In genomic region chr11:76630600-76630999, GRCh38 we compare ENCODE assay signal across 14 cellular contexts. TPM values are rescaled to one million over a fixed set of nuclear protein-coding genes. Genes with fewer than 3 reads are reported as not detected.
DNase-seq lines count a peak whose midpoint lies in the region; ATAC-seq, FAIRE-seq and TF ChIP-seq lines count a peak whose summit lies in the region.
"Had no signal": no experiment of that assay in that cellular context is flagged by ENCODE, and none has a peak within 500 bp of the region (broad histone marks: within the 10 kb centered on the region; RNA-seq: fewer than 3 reads in every experiment).

No MANE protein-coding gene starts in this region.

- peaks cover 6% of the 10 kb centered on the region for H3K9me3 Mint-ChIP-seq in T-helper 1 cell treated with Interleukin-12 subunit alpha and Interleukin-12 subunit beta and Interleukin-4 antibody, amounts not matched to agents 30 μg/mL and 1 μg/mL, for 36 hours
- H3K9me3 Mint-ChIP-seq in activated CD8-positive, alpha-beta T cell treated with anti-CD3 and anti-CD28 coated beads for 36 hours = peaks cover 6% of the 10 kb centered on the region
- H3K9me3 Mint-ChIP-seq in stimulated activated effector memory CD8-positive, alpha-beta T cell treated with anti-CD3 and anti-CD28 coated beads, Interleukin-12 subunit alpha, Interleukin-12 subunit beta, amount 100 ng/mL, for 72 hours = peaks cover 4% of the 10 kb centered on the region

- H3K27ac ChIP-seq in keratinocyte (ENCODE audit: control insufficient read depth, insufficient read depth, low read length) = no peak overlapping the region
- H3K27ac ChIP-seq: 22Rv1 had no signal

- POLR2A ChIA-PET in activated CD8-positive, alpha-beta T cell treated with anti-CD3 and anti-CD28 coated beads for 36 hours (lab: Charles Lee) = interaction anchor here (0.8 to 2.8 kb wide), 2 partner anchors 8 to 10 kb away, joined by 4 to 13 read pairs; no protein-coding TSS in a partner anchor

- H3K36me3 Mint-ChIP-seq in T-helper 1 cell treated with Interleukin-12 subunit alpha and Interleukin-12 subunit beta and Interleukin-4 antibody, amounts not matched to agents 30 μg/mL and 1 μg/mL, for 36 hours (ENCODE audit: low read depth) = peaks cover 5% of the 10 kb centered on the region
- peaks cover 14% of the 10 kb centered on the region for H3K36me3 Mint-ChIP-seq in activated CD8-positive, alpha-beta T cell treated with anti-CD3 and anti-CD28 coated beads for 36 hours (ENCODE audit: low read depth)
- peaks cover 8% of the 10 kb centered on the region for H3K36me3 Mint-ChIP-seq in stimulated activated effector memory CD8-positive, alpha-beta T cell treated with anti-CD3 and anti-CD28 coated beads, Interleukin-12 subunit alpha, Interleukin-12 subunit beta, amount 100 ng/mL, for 72 hours

- CTCF ChIA-PET in activated CD8-positive, alpha-beta T cell treated with anti-CD3 and anti-CD28 coated beads for 36 hours (lab: Charles Lee) = interaction anchor here (1.2 kb wide), 1 partner anchor 37 kb away, joined by 3 read pairs; no protein-coding TSS in a partner anchor

- H3K79me2 ChIP-seq in keratinocyte (ENCODE audit: control insufficient read depth, insufficient read depth, low read length) = no peaks in the 10 kb centered on the region

- peaks cover 3% of the 10 kb centered on the region for H3K27me3 Mint-ChIP-seq in T-helper 1 cell treated with Interleukin-12 subunit alpha and Interleukin-12 subunit beta and Interleukin-4 antibody, amounts not matched to agents 30 μg/mL and 1 μg/mL, for 36 hours (ENCODE audit: low read depth)
- peaks cover 2% of the 10 kb centered on the region for H3K27me3 Mint-ChIP-seq in activated CD8-positive, alpha-beta T cell treated with anti-CD3 and anti-CD28 coated beads for 36 hours

- peaks cover 4% of the 10 kb centered on the region for H3K9me3 ChIP-seq in keratinocyte (ENCODE audit: control insufficient read depth, low read depth, low read length)

- dilution Hi-C loops in keratinocyte (cut with MboI; ENCODE audit: extremely low pct_ligation_motif_present, low sequenced_read_pairs) = no loop called here

- H3K9ac ChIP-seq in keratinocyte (ENCODE audit: control insufficient read depth, extremely low read depth, insufficient read depth, low read length) = no peak overlapping the region

- no peaks in the 10 kb centered on the region for H3K9me1 ChIP-seq in keratinocyte (ENCODE audit: control insufficient read depth, extremely low read depth, insufficient read depth, low read length)

- peak overlapping the region; percentile 68 for H2AFZ ChIP-seq in keratinocyte (ENCODE audit: control insufficient read depth, low read length)

- intact Hi-C loops in activated CD8-positive, alpha-beta T cell treated with anti-CD3 and anti-CD28 coated beads for 36 hours (cut with micrococcal nuclease) = no loop called here

- TF ChIP-seq CTCF in activated CD8-positive, alpha-beta T cell treated with anti-CD3 and anti-CD28 coated beads for 36 hours (IDR thresholded peaks at IDR 0.05) = no peak
- TF ChIP-seq CTCF in keratinocyte (optimal IDR thresholded peaks at IDR 0.05 in 1 of 3, IDR thresholded peaks at IDR 0.05 in 1 of 3, conservative IDR thresholded peaks at IDR 0.05 in 1 of 3; ENCODE audit: extremely low read depth in 1 of 3, insufficient read depth in 2 of 3, low read length in 3 of 3) = no peak

- peaks cover 38% of the 10 kb centered on the region for H3K4me1 Mint-ChIP-seq in T-helper 1 cell treated with Interleukin-12 subunit alpha and Interleukin-12 subunit beta and Interleukin-4 antibody, amounts not matched to agents 30 μg/mL and 1 μg/mL, for 36 hours (ENCODE audit: low read depth)
- peaks cover 58% of the 10 kb centered on the region for H3K4me1 Mint-ChIP-seq in activated CD8-positive, alpha-beta T cell treated with anti-CD3 and anti-CD28 coated beads for 36 hours (ENCODE audit: low read depth)
- peaks cover 50% of the 10 kb centered on the region for H3K4me1 Mint-ChIP-seq in stimulated activated effector memory CD8-positive, alpha-beta T cell treated with anti-CD3 and anti-CD28 coated beads, Interleukin-12 subunit alpha, Interleukin-12 subunit beta, amount 100 ng/mL, for 72 hours

- peak overlapping the region; percentile 1 for H3K4me3 Mint-ChIP-seq in T-helper 1 cell treated with Interleukin-12 subunit alpha and Interleukin-12 subunit beta and Interleukin-4 antibody, amounts not matched to agents 30 μg/mL and 1 μg/mL, for 36 hours
- peak overlapping the region; percentile 61 for H3K4me3 Mint-ChIP-seq in activated CD8-positive, alpha-beta T cell treated with anti-CD3 and anti-CD28 coated beads for 36 hours
- peak overlapping the region; percentile 30 for H3K4me3 Mint-ChIP-seq in stimulated activated effector memory CD8-positive, alpha-beta T cell treated with anti-CD3 and anti-CD28 coated beads, Interleukin-12 subunit alpha, Interleukin-12 subunit beta, amount 100 ng/mL, for 72 hours
- H3K4me3 Mint-ChIP-seq: activated T-cell treated with anti-CD3 and anti-CD28 coated beads, Interleukin-2, amount 50 U/mL, for 4 hours had no signal

- H3K36me3 ChIP-seq in keratinocyte (ENCODE audit: control insufficient read depth in 2 of 2, extremely low read depth in 1 of 2, insufficient read depth in 2 of 2, low read length in 2 of 2) = no peaks in the 10 kb centered on the region
- H3K36me3 ChIP-seq: MG63 had no signal

- no peak overlapping the region for H3K4me2 ChIP-seq in keratinocyte (ENCODE audit: control insufficient read depth, extremely low read depth, insufficient read depth, low read depth, low read length)

- H3K27ac Mint-ChIP-seq in T-helper 1 cell treated with Interleukin-12 subunit alpha and Interleukin-12 subunit beta and Interleukin-4 antibody, amounts not matched to agents 30 μg/mL and 1 μg/mL, for 36 hours = peak overlapping the region; percentile 53
- peak overlapping the region; percentile 93 for H3K27ac Mint-ChIP-seq in activated CD8-positive, alpha-beta T cell treated with anti-CD3 and anti-CD28 coated beads for 36 hours
- H3K27ac Mint-ChIP-seq in stimulated activated effector memory CD8-positive, alpha-beta T cell treated with anti-CD3 and anti-CD28 coated beads, Interleukin-12 subunit alpha, Interleukin-12 subunit beta, amount 100 ng/mL, for 72 hours = peak overlapping the region; percentile 84

- DNase-seq in T-helper 1 cell (no peak), keratinocyte (ENCODE audit: low read depth, low spot score) (no peak), epidermal melanocyte (ENCODE audit: insufficient read length, low spot score) (no peak)
- no peak for DNase-seq in activated CD8-positive, alpha-beta T cell treated with anti-CD3 and anti-CD28 coated beads for 36 hours
- no peak for DNase-seq in stimulated activated effector memory CD8-positive, alpha-beta T cell treated with anti-CD3 and anti-CD28 coated beads, Interleukin-12 subunit alpha, Interleukin-12 subunit beta, amount 100 ng/mL, for 72 hours (ENCODE audit: low spot score in 2 of 2)
- DNase-seq in central memory CD4-positive, alpha-beta T cell = no peak
- DNase-seq: activated T-cell treated with anti-CD3 and anti-CD28 coated beads, Interleukin-2, amount 50 U/mL, for 4 hours; Calu3; MG63 had no signal

- peaks cover 4% of the 10 kb centered on the region for H3K4me1 ChIP-seq in keratinocyte (ENCODE audit: control insufficient read depth, extremely low read depth, insufficient read depth, low read length)

- ATAC-seq in activated CD8-positive, alpha-beta T cell treated with anti-CD3 and anti-CD28 coated beads for 36 hours = no peak
- no peak for ATAC-seq in stimulated activated effector memory CD8-positive, alpha-beta T cell treated with anti-CD3 and anti-CD28 coated beads, Interleukin-12 subunit alpha, Interleukin-12 subunit beta, amount 100 ng/mL, for 72 hours
- ATAC-seq in GM18868 (IDR thresholded peaks at IDR 0.05; ENCODE audit: unreplicated experiment) = no peak

- peaks cover 4% of the 10 kb centered on the region for H3K27me3 ChIP-seq in keratinocyte (ENCODE audit: control insufficient read depth, extremely low read depth, insufficient read depth, low read length)
- H3K27me3 ChIP-seq: MG63 had no signal

- FAIRE-seq in keratinocyte (lab: Jason Lieb, UNC) = no peak
- FAIRE-seq: RCC 7860, TTC549 had no signal

- H4K20me1 ChIP-seq in keratinocyte (ENCODE audit: control insufficient read depth, extremely low read depth, insufficient read depth, low read length) = no peaks in the 10 kb centered on the region

- H3K4me3 ChIP-seq in keratinocyte (ENCODE audit: control insufficient read depth in 2 of 3, extremely low read depth in 1 of 3, insufficient read depth in 2 of 3, low read depth in 1 of 3, low read length in 3 of 3) = no peak overlapping the region
- H3K4me3 ChIP-seq: MG63 had no signal

RNA-seq across cellular contexts. Expression of gene LRRC32, which starts 39.9 kb away (rescaled TPM):
- total RNA-seq in activated CD8-positive, alpha-beta T cell treated with anti-CD3 and anti-CD28 coated beads for 36 hours = 10 to 100 TPM; 23.2 to 24.5 TPM
- polyA plus RNA-seq in keratinocyte = 0.05 to 0.17 TPM in 2 of 3 replicates, not detected in the other
- polyA plus RNA-seq in keratinocyte (2011; ENCODE audit: low read depth) = not detected
- polyA plus RNA-seq in keratinocyte (2011; cell fraction: cytosol; rRNA removed) = 0.09 and 0.13 TPM in 2 replicates
- polyA plus RNA-seq in keratinocyte (2011; cell fraction: nucleus; rRNA removed) = 0.15 and 0.35 TPM in 2 replicates
- 0.09 TPM in 1 of 2 replicates, not detected in the other for polyA plus RNA-seq in keratinocyte (2012; ENCODE audit: low replicate concordance)
- not detected in 3 replicates for polyA minus RNA-seq in keratinocyte
- polyA minus RNA-seq in keratinocyte (2011; cell fraction: cytosol; rRNA and poly(A)+ RNA removed) = 0.77 TPM
- 0.11 TPM in 1 of 2 replicates, not detected in the other for polyA minus RNA-seq in keratinocyte (2011; cell fraction: nucleus; rRNA and poly(A)+ RNA removed)
- total RNA-seq: Calu3 had no signal

Comparison
In these comparisons a context has a peak if more than half of its experiments do, and no peak if none do; other contexts are left out.
1. H3K4me3 Mint-ChIP-seq: peak in every context shown above with its lines; median percentile 61 in activated CD8-positive, alpha-beta T cell treated with anti-CD3 and anti-CD28 coated beads for 36 hours; 30 in stimulated activated effector memory CD8-positive, alpha-beta T cell treated with anti-CD3 and anti-CD28 coated beads, Interleukin-12 subunit alpha, Interleukin-12 subunit beta, amount 100 ng/mL, for 72 hours; 1 in T-helper 1 cell treated with Interleukin-12 subunit alpha and Interleukin-12 subunit beta and Interleukin-4 antibody, amounts not matched to agents 30 μg/mL and 1 μg/mL, for 36 hours.